8 cellular contexts compared by ENCODE assay signal in genomic region chr5:43482490-43483064, GRCh38. TPM values are rescaled to one million over a fixed set of nuclear protein-coding genes. Genes with fewer than 3 reads are reported as not detected.
A peak's percentile ranks its signal among the peaks of the same experiment; 100 is the strongest.
DNase-seq lines count a peak whose midpoint lies in the region; ATAC-seq and TF ChIP-seq lines count a peak whose summit lies in the region.

No MANE protein-coding gene starts in this region.

- peaks cover 45% of the 10 kb centered on the region for H3K4me1 Mint-ChIP-seq in activated T-cell treated with anti-CD3 and anti-CD28 coated beads, Interleukin-2, amount 50 U/mL, for 4 hours (ENCODE audit: low read depth)
- H3K4me1 Mint-ChIP-seq in glutamatergic neuron (ENCODE audit: low read depth, unreplicated experiment), result peaks cover 7% of the 10 kb centered on the region
- H3K4me1 Mint-ChIP-seq in stimulated activated effector memory CD8-positive, alpha-beta T cell treated with anti-CD3 and anti-CD28 coated beads, Interleukin-12 subunit alpha, Interleukin-12 subunit beta, amount 100 ng/mL, for 72 hours, result peaks cover 21% of the 10 kb centered on the region

- no peaks in the 10 kb centered on the region for H3K27me3 Mint-ChIP-seq in activated T-cell treated with anti-CD3 and anti-CD28 coated beads, Interleukin-2, amount 50 U/mL, for 4 hours (ENCODE audit: low read depth)
- peaks cover 4% of the 10 kb centered on the region for H3K27me3 Mint-ChIP-seq in glutamatergic neuron (ENCODE audit: unreplicated experiment)

- H3K9me3 Mint-ChIP-seq in activated T-cell treated with anti-CD3 and anti-CD28 coated beads, Interleukin-2, amount 50 U/mL, for 4 hours, result no peaks in the 10 kb centered on the region
- H3K9me3 Mint-ChIP-seq in glutamatergic neuron (ENCODE audit: unreplicated experiment), result peaks cover 7% of the 10 kb centered on the region
- no peaks in the 10 kb centered on the region for H3K9me3 Mint-ChIP-seq in stimulated activated effector memory CD8-positive, alpha-beta T cell treated with anti-CD3 and anti-CD28 coated beads, Interleukin-12 subunit alpha, Interleukin-12 subunit beta, amount 100 ng/mL, for 72 hours

- peaks cover 3% of the 10 kb centered on the region for H3K36me3 Mint-ChIP-seq in activated T-cell treated with anti-CD3 and anti-CD28 coated beads, Interleukin-2, amount 50 U/mL, for 4 hours (ENCODE audit: insufficient read depth)
- no peaks in the 10 kb centered on the region for H3K36me3 Mint-ChIP-seq in glutamatergic neuron (ENCODE audit: unreplicated experiment)
- peaks cover 26% of the 10 kb centered on the region for H3K36me3 Mint-ChIP-seq in stimulated activated effector memory CD8-positive, alpha-beta T cell treated with anti-CD3 and anti-CD28 coated beads, Interleukin-12 subunit alpha, Interleukin-12 subunit beta, amount 100 ng/mL, for 72 hours

- peak overlapping the region; percentile 97 for H3K4me3 Mint-ChIP-seq in activated T-cell treated with anti-CD3 and anti-CD28 coated beads, Interleukin-2, amount 50 U/mL, for 4 hours
- H3K4me3 Mint-ChIP-seq in glutamatergic neuron (ENCODE audit: unreplicated experiment), result peak overlapping the region; percentile 98
- H3K4me3 Mint-ChIP-seq in stimulated activated effector memory CD8-positive, alpha-beta T cell treated with anti-CD3 and anti-CD28 coated beads, Interleukin-12 subunit alpha, Interleukin-12 subunit beta, amount 100 ng/mL, for 72 hours, result peak overlapping the region; percentile 95

- no peak for DNase-seq in activated T-cell treated with anti-CD3 and anti-CD28 coated beads, Interleukin-2, amount 50 U/mL, for 4 hours
- no peak for DNase-seq in activated T-cell treated with anti-CD3 and anti-CD28 coated beads, Interleukin-2, amount 50 U/mL, for 1 hour
- peak; percentile 24 to 43 for DNase-seq in SW 1271 (lab: John Stamatoyannopoulos, UW)
- no peak for DNase-seq in glutamatergic neuron
- no peak for DNase-seq in stimulated activated effector memory CD8-positive, alpha-beta T cell treated with anti-CD3 and anti-CD28 coated beads, Interleukin-12 subunit alpha, Interleukin-12 subunit beta, amount 100 ng/mL, for 72 hours (ENCODE audit: low spot score in 2 of 2)
- DNase-seq in NCI-H1417 treated with DMSO at 0.1 percent for 48 hours (lab: John Stamatoyannopoulos, UW), result no peak
- no peak for DNase-seq in GM20000 (ENCODE audit: low spot score)
- no peak for DNase-seq in NCI-H187 (lab: John Stamatoyannopoulos, UW)

- peak overlapping the region; percentile 97 for H3K27ac Mint-ChIP-seq in glutamatergic neuron (ENCODE audit: unreplicated experiment)
- H3K27ac Mint-ChIP-seq in stimulated activated effector memory CD8-positive, alpha-beta T cell treated with anti-CD3 and anti-CD28 coated beads, Interleukin-12 subunit alpha, Interleukin-12 subunit beta, amount 100 ng/mL, for 72 hours, result peak overlapping the region; percentile 99

- no peak for ATAC-seq in activated T-cell treated with anti-CD3 and anti-CD28 coated beads, Interleukin-2, amount 50 U/mL, for 4 hours
- no peak for ATAC-seq in stimulated activated effector memory CD8-positive, alpha-beta T cell treated with anti-CD3 and anti-CD28 coated beads, Interleukin-12 subunit alpha, Interleukin-12 subunit beta, amount 100 ng/mL, for 72 hours

- TF ChIP-seq CTCF in glutamatergic neuron (IDR thresholded peaks at IDR 0.05; ENCODE audit: partially characterized antibody, unreplicated experiment), result no peak
- TF ChIP-seq CTCF in GM20000 (IDR thresholded peaks at IDR 0.05; ENCODE audit: extremely low read depth, missing control alignments), result no peak

RNA-seq across cellular contexts. Expression of gene TMEM267, which starts 1.1 kb away (rescaled TPM):
- 10 to 100 TPM; 18.6 to 23.4 (median 21.2) TPM for total RNA-seq in activated T-cell treated with anti-CD3 and anti-CD28 coated beads, Interleukin-2, amount 50 U/mL, for 4 hours
- 6.8 TPM for total RNA-seq in glutamatergic neuron (ENCODE audit: unreplicated experiment)

RNA-seq across cellular contexts. Expression of gene C5orf34, which starts 32.4 kb away (rescaled TPM):
- 1 to 10 TPM; 3.1 to 3.8 (median 3.6) TPM for total RNA-seq in activated T-cell treated with anti-CD3 and anti-CD28 coated beads, Interleukin-2, amount 50 U/mL, for 4 hours
- total RNA-seq in glutamatergic neuron (ENCODE audit: unreplicated experiment), result 10.2 TPM

Comparison
In these comparisons a context has a peak if more than half of its experiments do, and no peak if none do; other contexts are left out.
1. DNase-seq: peak in SW 1271 (2 of 2); none in activated T-cell treated with anti-CD3 and anti-CD28 coated beads, Interleukin-2, amount 50 U/mL, for 4 hours (single experiment), activated T-cell treated with anti-CD3 and anti-CD28 coated beads, Interleukin-2, amount 50 U/mL, for 1 hour (single experiment), glutamatergic neuron (single experiment), stimulated activated effector memory CD8-positive, alpha-beta T cell treated with anti-CD3 and anti-CD28 coated beads, Interleukin-12 subunit alpha, Interleukin-12 subunit beta, amount 100 ng/mL, for 72 hours (0 of 2), NCI-H1417 treated with DMSO at 0.1 percent for 48 hours (single experiment), GM20000 (single experiment) and NCI-H187 (0 of 2).
2. Peak in every context shown above with its lines, with median percentiles within 50 percentile points of each other: H3K4me3 Mint-ChIP-seq.